In the genomic region with DNA sequence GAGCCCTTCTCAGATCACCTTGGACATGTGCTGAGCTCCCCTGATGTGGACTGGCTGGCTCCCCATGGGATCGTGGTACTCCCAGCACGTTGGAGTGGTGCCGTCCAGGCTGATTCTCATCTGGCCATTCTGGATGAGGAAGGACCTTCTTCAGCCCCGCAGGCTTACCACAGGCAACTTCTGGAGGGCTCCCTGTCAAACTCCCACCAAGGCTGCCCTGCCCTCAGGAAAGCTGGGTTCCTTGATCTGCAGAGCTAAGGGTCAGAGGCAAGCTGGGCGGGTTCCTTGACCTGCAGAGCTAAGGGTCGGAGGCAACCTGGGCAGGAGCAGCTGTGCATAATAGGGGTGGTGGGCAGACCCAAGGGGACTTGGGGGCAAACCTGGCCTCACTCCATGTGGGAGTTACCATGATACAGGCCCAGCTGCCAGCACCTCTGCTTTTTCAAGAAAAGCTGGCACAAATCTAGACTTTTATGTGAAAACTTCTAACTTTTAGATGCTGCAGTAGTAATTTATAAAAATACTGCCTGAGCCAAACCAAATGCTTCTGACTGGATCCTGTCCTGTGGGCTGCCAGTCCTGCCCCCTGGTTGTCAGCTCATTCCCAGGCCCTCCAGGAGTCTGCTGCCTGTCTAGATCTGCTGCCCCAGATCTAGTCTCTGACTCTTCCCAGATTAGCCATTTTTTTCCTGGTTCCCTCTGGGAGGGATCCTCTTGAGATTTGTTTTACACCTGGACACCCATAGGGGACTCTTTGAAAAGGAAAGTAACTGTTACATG, we compare ENCODE assay signal across 22 cellular contexts. TPM values are rescaled to one million over a fixed set of nuclear protein-coding genes. Genes with fewer than 3 reads are reported as not detected.
A peak's percentile ranks its signal among the peaks of the same experiment; 100 is the strongest.
DNase-seq lines count a peak whose midpoint lies in the region; ATAC-seq, FAIRE-seq and TF ChIP-seq lines count a peak whose summit lies in the region.
"Had no signal": no experiment of that assay in that cellular context is flagged by ENCODE, and none has a peak within 500 bp of the region (broad histone marks: within the 10 kb centered on the region; RNA-seq: fewer than 3 reads in every experiment).

No MANE protein-coding gene starts in this region.

- peak in 1 of 2 donors; percentile 15 for DNase-seq in breast epithelium (ENCODE audit: low spot score in 2 of 2)
- no peak for DNase-seq in MCF 10A (ENCODE audit: unreplicated experiment)
- no peak for DNase-seq in keratinocyte (ENCODE audit: low read depth, low spot score)
- no peak for DNase-seq in suprapubic skin (ENCODE audit: low spot score in 2 of 2)
- no peak for DNase-seq in AG08396 (ENCODE audit: low spot score)
- no peak for DNase-seq in kidney glomerular epithelial cell (lab: John Stamatoyannopoulos, UW)
- DNase-seq: BE2C; CD8-positive, alpha-beta memory T cell; DMS53; EL; H7; NCI-H1105 treated with DMSO at 0.1 percent for 48 hours; NCI-H1694; NCI-H2081 treated with DMSO at 0.1 percent for 48 hours; NCI-H446 treated with DMSO at 0.1 percent for 48 hours; Peyer's patch; SHP77 treated with DMSO at 0.1 percent for 48 hours had no signal

- no peak for FAIRE-seq in keratinocyte (lab: Jason Lieb, UNC)
- FAIRE-seq: GM12891 had no signal

- no peak overlapping the region for H3K27ac Mint-ChIP-seq in MCF 10A (ENCODE audit: low read depth, unreplicated experiment)
- H3K27ac Mint-ChIP-seq in activated T-helper 17 cell treated with anti-CD3 and anti-CD28 coated beads, Interleukin-2, amount 50 U/mL, for 72 hours: peak overlapping the region; percentile 6

- ATAC-seq in activated T-helper 17 cell treated with anti-CD3 and anti-CD28 coated beads, Interleukin-2, amount 50 U/mL, for 72 hours (replicated peaks): no peak
- no peak for ATAC-seq in HG02938 (IDR thresholded peaks at IDR 0.05; ENCODE audit: unreplicated experiment)
- ATAC-seq: SK-N-SH treated with all-trans-retinoic acid at 6 μM for 48 hours had no signal

- POLR2A ChIA-PET in MCF 10A (lab: Yijun Ruan, JAX): interaction anchor here (1.0 to 4.2 kb wide), 13 partner anchors 8 to 361 kb away, joined by 3 to 35 read pairs (median 7); partner anchors contain the start of genes C2CD4D, MRPL9, S100A11 and THEM4

- no peak overlapping the region for H3K4me2 ChIP-seq in keratinocyte (ENCODE audit: control insufficient read depth, extremely low read depth, insufficient read depth, low read depth, low read length)

- no peaks in the 10 kb centered on the region for H3K27me3 ChIP-seq in breast epithelium
- no peaks in the 10 kb centered on the region for H3K27me3 ChIP-seq in keratinocyte (ENCODE audit: control insufficient read depth, extremely low read depth, insufficient read depth, low read length)
- no peaks in the 10 kb centered on the region for H3K27me3 ChIP-seq in suprapubic skin
- H3K27me3 ChIP-seq: BE2C, Peyer's patch had no signal

- no peaks in the 10 kb centered on the region for H3K9me3 ChIP-seq in breast epithelium
- H3K9me3 ChIP-seq in keratinocyte (ENCODE audit: control insufficient read depth, low read depth, low read length): no peaks in the 10 kb centered on the region
- H3K9me3 ChIP-seq in suprapubic skin: no peaks in the 10 kb centered on the region
- H3K9me3 ChIP-seq: BE2C, Peyer's patch had no signal

- H3K4me1 ChIP-seq in breast epithelium (no peaks in the 10 kb centered on the region), keratinocyte (ENCODE audit: control insufficient read depth, extremely low read depth, insufficient read depth, low read length) (peaks cover 33% of the 10 kb centered on the region), suprapubic skin (peaks cover 42% of the 10 kb centered on the region)
- H3K4me1 ChIP-seq: BE2C, Peyer's patch had no signal

- intact Hi-C loops in breast epithelium (cut with DNase I; ENCODE audit: low total_unique reads): no loop called here
- intact Hi-C loops in MCF 10A (cut with micrococcal nuclease): no loop called here

- no peaks in the 10 kb centered on the region for H3K9me1 ChIP-seq in keratinocyte (ENCODE audit: control insufficient read depth, extremely low read depth, insufficient read depth, low read length)

- 80% methylated on average over 1 of the region's 6 CpGs for WGBS in suprapubic skin

- H3K4me1 Mint-ChIP-seq in MCF 10A (ENCODE audit: insufficient read depth, unreplicated experiment): peaks cover 40% of the 10 kb centered on the region
- no peaks in the 10 kb centered on the region for H3K4me1 Mint-ChIP-seq in activated T-helper 17 cell treated with anti-CD3 and anti-CD28 coated beads, Interleukin-2, amount 50 U/mL, for 72 hours
- H3K4me1 Mint-ChIP-seq: CD8-positive, alpha-beta memory T cell had no signal

- H3K9ac ChIP-seq in keratinocyte (ENCODE audit: control insufficient read depth, extremely low read depth, insufficient read depth, low read length): no peak overlapping the region

- dilution Hi-C loops in keratinocyte (cut with MboI; ENCODE audit: extremely low pct_ligation_motif_present, low sequenced_read_pairs): no loop called here

- BruUV-seq in MCF 10A (replicated peaks; lab: Mats Ljungman, UMichigan): no TSS peak

- H3K79me2 ChIP-seq in keratinocyte (ENCODE audit: control insufficient read depth, insufficient read depth, low read length): no peaks in the 10 kb centered on the region

- H2AFZ ChIP-seq in keratinocyte (ENCODE audit: control insufficient read depth, low read length): peak overlapping the region; percentile 58

- no peak for TF ChIP-seq POLR2A in breast epithelium (IDR thresholded peaks at IDR 0.05)
- TF ChIP-seq POLR2A in suprapubic skin (IDR thresholded peaks at IDR 0.05): no peak

- H3K4me3 Mint-ChIP-seq in MCF 10A (ENCODE audit: unreplicated experiment): no peak overlapping the region
- no peak overlapping the region for H3K4me3 Mint-ChIP-seq in activated T-helper 17 cell treated with anti-CD3 and anti-CD28 coated beads, Interleukin-2, amount 50 U/mL, for 72 hours
- H3K4me3 Mint-ChIP-seq: CD8-positive, alpha-beta memory T cell had no signal

- CTCF ChIA-PET in MCF 10A (lab: Yijun Ruan, JAX): interaction anchor here (0.6 to 2.6 kb wide), 11 partner anchors 10 to 1596 kb away, joined by 3 to 10 read pairs (median 3); partner anchors contain the start of gene C2CD4D

- no peaks in the 10 kb centered on the region for H3K9me3 Mint-ChIP-seq in MCF 10A (ENCODE audit: unreplicated experiment)
- H3K9me3 Mint-ChIP-seq in activated T-helper 17 cell treated with anti-CD3 and anti-CD28 coated beads, Interleukin-2, amount 50 U/mL, for 72 hours: no peaks in the 10 kb centered on the region
- H3K9me3 Mint-ChIP-seq: CD8-positive, alpha-beta memory T cell had no signal

- TF ChIP-seq CTCF in breast epithelium (IDR thresholded peaks at IDR 0.05) (no peak), MCF 10A (IDR thresholded peaks at IDR 0.05; ENCODE audit: unreplicated experiment) (no peak), keratinocyte (optimal IDR thresholded peaks at IDR 0.05 in 1 of 3, IDR thresholded peaks at IDR 0.05 in 1 of 3, conservative IDR thresholded peaks at IDR 0.05 in 1 of 3; ENCODE audit: extremely low read depth in 1 of 3, insufficient read depth in 2 of 3, low read length in 3 of 3) (no peak), suprapubic skin (IDR thresholded peaks at IDR 0.05) (no peak)

- H3K27ac ChIP-seq in breast epithelium (peak overlapping the region; percentile 50 to 86), keratinocyte (ENCODE audit: control insufficient read depth, insufficient read depth, low read length) (peak overlapping the region; percentile 17), suprapubic skin (peak overlapping the region; percentile 41)
- H3K27ac ChIP-seq: 22Rv1, Peyer's patch had no signal

- peaks cover 10% of the 10 kb centered on the region for H3K36me3 Mint-ChIP-seq in MCF 10A (ENCODE audit: insufficient read depth, unreplicated experiment)
- peaks cover 24% of the 10 kb centered on the region for H3K36me3 Mint-ChIP-seq in activated T-helper 17 cell treated with anti-CD3 and anti-CD28 coated beads, Interleukin-2, amount 50 U/mL, for 72 hours (ENCODE audit: low read depth)
- H3K36me3 Mint-ChIP-seq: CD8-positive, alpha-beta memory T cell had no signal

- H3K27me3 Mint-ChIP-seq in MCF 10A (ENCODE audit: insufficient read depth, unreplicated experiment): no peaks in the 10 kb centered on the region
- H3K27me3 Mint-ChIP-seq in activated T-helper 17 cell treated with anti-CD3 and anti-CD28 coated beads, Interleukin-2, amount 50 U/mL, for 72 hours: no peaks in the 10 kb centered on the region

- no peak for TF ChIP-seq EP300 in suprapubic skin (IDR thresholded peaks at IDR 0.05)

- H3K4me3 ChIP-seq in breast epithelium (no peak overlapping the region), keratinocyte (ENCODE audit: control insufficient read depth in 2 of 3, extremely low read depth in 1 of 3, insufficient read depth in 2 of 3, low read depth in 1 of 3, low read length in 3 of 3) (no peak overlapping the region), suprapubic skin (no peak overlapping the region)
- H3K4me3 ChIP-seq: Peyer's patch had no signal

- H3K36me3 ChIP-seq in breast epithelium (no peaks in the 10 kb centered on the region), keratinocyte (ENCODE audit: control insufficient read depth in 2 of 2, extremely low read depth in 1 of 2, insufficient read depth in 2 of 2, low read length in 2 of 2) (no peaks in the 10 kb centered on the region), suprapubic skin (no peaks in the 10 kb centered on the region)
- H3K36me3 ChIP-seq: BE2C, Peyer's patch had no signal

- H4K20me1 ChIP-seq in keratinocyte (ENCODE audit: control insufficient read depth, extremely low read depth, insufficient read depth, low read length): no peaks in the 10 kb centered on the region

RNA-seq across cellular contexts. Expression of gene THEM5, which starts 5.6 kb away (rescaled TPM):
- not detected for total RNA-seq in breast epithelium
- not detected in 2 replicates for total RNA-seq in MCF 10A (2022)
- not detected for total RNA-seq in activated T-helper 17 cell treated with anti-CD3 and anti-CD28 coated beads, Interleukin-2, amount 50 U/mL, for 72 hours
- polyA plus RNA-seq in keratinocyte: 0.18 to 0.61 TPM (median 0.19 TPM) in 3 replicates
- 6.4 TPM for polyA plus RNA-seq in keratinocyte (2011; ENCODE audit: low read depth)
- polyA plus RNA-seq in keratinocyte (2011; cell fraction: cytosol; rRNA removed): 0.10 TPM in 1 of 2 replicates, not detected in the other
- 0.33 TPM in 1 of 2 replicates, not detected in the other for polyA plus RNA-seq in keratinocyte (2011; cell fraction: nucleus; rRNA removed)
- polyA plus RNA-seq in keratinocyte (2012; ENCODE audit: low replicate concordance): 11.5 TPM in 1 of 2 replicates, not detected in the other
- 0.20 to 1.0 TPM (median 0.46 TPM) in 3 replicates for polyA minus RNA-seq in keratinocyte
- polyA minus RNA-seq in keratinocyte (2011; cell fraction: cytosol; rRNA and poly(A)+ RNA removed): not detected
- polyA minus RNA-seq in keratinocyte (2011; cell fraction: nucleus; rRNA and poly(A)+ RNA removed): not detected in 2 replicates
- 10 to 100 TPM; 29.1 to 89.7 (median 64.3) TPM for total RNA-seq in suprapubic skin
- total RNA-seq: CD8-positive, alpha-beta memory T cell; H7; Peyer's patch had no signal

RNA-seq across cellular contexts. Expression of gene C2CD4D, which starts 19.5 kb away (rescaled TPM):
- under 1 TPM in 2 of 3 donors, not detected in 1; 0.32 to 0.73 TPM for total RNA-seq in breast epithelium
- total RNA-seq in MCF 10A (2022): not detected in 2 replicates
- total RNA-seq in activated T-helper 17 cell treated with anti-CD3 and anti-CD28 coated beads, Interleukin-2, amount 50 U/mL, for 72 hours: 1 to 10 TPM; 3.9 to 5.6 TPM
- polyA plus RNA-seq in keratinocyte: 0.05 to 0.08 TPM (median 0.05 TPM) in 3 replicates
- polyA plus RNA-seq in keratinocyte (2011; ENCODE audit: low read depth): not detected
- polyA plus RNA-seq in keratinocyte (2011; cell fraction: cytosol; rRNA removed): 0.05 TPM in 1 of 2 replicates, not detected in the other
- 0.08 and 0.09 TPM in 2 replicates for polyA plus RNA-seq in keratinocyte (2011; cell fraction: nucleus; rRNA removed)
- polyA plus RNA-seq in keratinocyte (2012; ENCODE audit: low replicate concordance): 0.17 and 0.27 TPM in 2 replicates
- not detected in 3 replicates for polyA minus RNA-seq in keratinocyte
- not detected for polyA minus RNA-seq in keratinocyte (2011; cell fraction: cytosol; rRNA and poly(A)+ RNA removed)
- not detected in 2 replicates for polyA minus RNA-seq in keratinocyte (2011; cell fraction: nucleus; rRNA and poly(A)+ RNA removed)
- 1 to 10 TPM in 3 of 4 donors, under 1 TPM in 1; 0.68 to 7.3 (median 2.1) TPM for total RNA-seq in suprapubic skin

RNA-seq across cellular contexts. Expression of gene RORC, which starts 27.5 kb away (rescaled TPM):
- total RNA-seq in breast epithelium (10 to 100 TPM in 2 of 3 donors, 1 to 10 TPM in 1; 7.8 to 48.6 (median 24.9) TPM), MCF 10A (2022) (0.40 and 0.81 TPM in 2 replicates), suprapubic skin (10 to 100 TPM; 29.0 to 73.8 (median 43.0) TPM)
- total RNA-seq in activated T-helper 17 cell treated with anti-CD3 and anti-CD28 coated beads, Interleukin-2, amount 50 U/mL, for 72 hours: 10 to 100 TPM; 39.5 to 55.2 TPM
- polyA plus RNA-seq in keratinocyte: 0.05 to 0.13 TPM (median 0.12 TPM) in 3 replicates
- polyA plus RNA-seq in keratinocyte (2011; ENCODE audit: low read depth): 0.77 TPM
- polyA plus RNA-seq in keratinocyte (2011; cell fraction: cytosol; rRNA removed): 0.07 and 0.16 TPM in 2 replicates
- 0.17 and 0.22 TPM in 2 replicates for polyA plus RNA-seq in keratinocyte (2011; cell fraction: nucleus; rRNA removed)
- polyA plus RNA-seq in keratinocyte (2012; ENCODE audit: low replicate concordance): 2.3 TPM in 1 of 2 replicates, not detected in the other
- 0.10 to 0.98 TPM (median 0.10 TPM) in 3 replicates for polyA minus RNA-seq in keratinocyte
- 0.96 TPM for polyA minus RNA-seq in keratinocyte (2011; cell fraction: cytosol; rRNA and poly(A)+ RNA removed)
- polyA minus RNA-seq in keratinocyte (2011; cell fraction: nucleus; rRNA and poly(A)+ RNA removed): 0.54 TPM in 1 of 2 replicates, not detected in the other

RNA-seq across cellular contexts. Expression of gene THEM4, which starts 50.2 kb away (rescaled TPM):
- total RNA-seq in breast epithelium (10 to 100 TPM; 21.6 to 23.7 (median 22.2) TPM), MCF 10A (2022) (27.5 and 29.1 TPM in 2 replicates), suprapubic skin (10 to 100 TPM in 1 of 4 donors, 1 to 10 TPM in 3; 6.7 to 31.5 (median 8.9) TPM)
- 10 to 100 TPM; 26.6 to 33.0 TPM for total RNA-seq in activated T-helper 17 cell treated with anti-CD3 and anti-CD28 coated beads, Interleukin-2, amount 50 U/mL, for 72 hours
- polyA plus RNA-seq in keratinocyte: 20.1 to 23.3 TPM (median 20.2 TPM) in 3 replicates
- 3.7 TPM for polyA plus RNA-seq in keratinocyte (2011; ENCODE audit: low read depth)
- 17.6 and 25.3 TPM in 2 replicates for polyA plus RNA-seq in keratinocyte (2011; cell fraction: cytosol; rRNA removed)
- polyA plus RNA-seq in keratinocyte (2011; cell fraction: nucleus; rRNA removed): 23.2 and 24.9 TPM in 2 replicates
- polyA plus RNA-seq in keratinocyte (2012; ENCODE audit: low replicate concordance): 5.7 and 11.2 TPM in 2 replicates
- 4.5 to 17.6 TPM (median 12.3 TPM) in 3 replicates for polyA minus RNA-seq in keratinocyte
- 6.7 TPM for polyA minus RNA-seq in keratinocyte (2011; cell fraction: cytosol; rRNA and poly(A)+ RNA removed)
- polyA minus RNA-seq in keratinocyte (2011; cell fraction: nucleus; rRNA and poly(A)+ RNA removed): 7.1 and 15.5 TPM in 2 replicates

RNA-seq across cellular contexts. Expression of gene LINGO4, which starts 53.9 kb away (rescaled TPM):
- total RNA-seq in breast epithelium: under 1 TPM; 0.16 to 0.88 (median 0.33) TPM
- total RNA-seq in MCF 10A (2022): 0.10 TPM in 1 of 2 replicates, not detected in the other
- 1 to 10 TPM; 1.3 to 4.0 TPM for total RNA-seq in activated T-helper 17 cell treated with anti-CD3 and anti-CD28 coated beads, Interleukin-2, amount 50 U/mL, for 72 hours
- polyA plus RNA-seq in keratinocyte: not detected in 3 replicates
- polyA plus RNA-seq in keratinocyte (2011; ENCODE audit: low read depth): not detected
- polyA plus RNA-seq in keratinocyte (2011; cell fraction: cytosol; rRNA removed): not detected in 2 replicates
- 0.04 TPM in 1 of 2 replicates, not detected in the other for polyA plus RNA-seq in keratinocyte (2011; cell fraction: nucleus; rRNA removed)
- polyA plus RNA-seq in keratinocyte (2012; ENCODE audit: low replicate concordance): not detected in 2 replicates
- polyA minus RNA-seq in keratinocyte: not detected in 3 replicates
- not detected for polyA minus RNA-seq in keratinocyte (2011; cell fraction: cytosol; rRNA and poly(A)+ RNA removed)
- not detected in 2 replicates for polyA minus RNA-seq in keratinocyte (2011; cell fraction: nucleus; rRNA and poly(A)+ RNA removed)
- total RNA-seq in suprapubic skin: 1 to 10 TPM in 1 of 4 donors, under 1 TPM in 3; 0.38 to 2.7 (median 0.81) TPM

Comparison
In these comparisons a context has a peak if more than half of its experiments do, and no peak if none do; other contexts are left out.
1. H3K27ac ChIP-seq: peak in every context shown above with its lines; median percentile 68 in breast epithelium; 41 in suprapubic skin; 17 in keratinocyte.
2. RNA of gene THEM5, which starts 5.6 kb away (total RNA-seq): 29.1 to 89.7 TPM in suprapubic skin; not detected in activated T-helper 17 cell treated with anti-CD3 and anti-CD28 coated beads, Interleukin-2, amount 50 U/mL, for 72 hours, not detected in breast epithelium and not detected in MCF 10A; every median in the first group is over 10 times any median in the second.